ENCODE assay signal across 9 cellular contexts in the genomic region with DNA sequence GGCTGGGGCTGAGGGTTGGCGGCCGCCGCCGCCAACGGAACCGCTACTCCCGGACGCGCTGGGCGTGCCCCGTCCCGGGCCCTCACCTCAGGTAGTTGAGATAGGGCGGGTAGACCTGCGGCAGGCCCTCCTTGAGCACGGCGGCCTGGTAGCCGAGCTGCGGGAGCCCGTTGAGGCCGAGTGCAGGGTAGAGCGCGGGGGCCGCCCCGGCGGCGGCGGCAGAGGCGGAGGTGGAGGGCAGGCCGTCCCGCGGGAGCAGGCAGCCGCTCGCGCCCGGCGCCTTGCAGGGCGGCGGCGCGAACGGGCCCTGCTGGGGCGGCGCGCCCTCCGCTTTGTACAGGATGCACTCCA. TPM values are rescaled to one million over a fixed set of nuclear protein-coding genes. Genes with fewer than 3 reads are reported as not detected.
A peak's percentile ranks its signal among the peaks of the same experiment; 100 is the strongest.
DNase-seq lines count a peak whose midpoint lies in the region; ATAC-seq, FAIRE-seq and TF ChIP-seq lines count a peak whose summit lies in the region.
"Had no signal": no experiment of that assay in that cellular context is flagged by ENCODE, and none has a peak within 500 bp of the region (broad histone marks: within the 10 kb centered on the region; RNA-seq: fewer than 3 reads in every experiment).

No MANE protein-coding gene starts in this region.

- FAIRE-seq in kidney (lab: Jason Lieb, UNC), result no peak

- H3K27ac ChIP-seq in kidney (ENCODE audit: low read depth in 2 of 2, low read length in 2 of 2), result peak overlapping the region; percentile 20 to 48
- peak overlapping the region in 7 of 8 donors; percentile 53 to 82 (median 73) for H3K27ac ChIP-seq in spleen

- H3K9me3 ChIP-seq in kidney (ENCODE audit: control insufficient read depth in 1 of 2, low read length in 2 of 2) (no peaks in the 10 kb centered on the region), spleen (no peaks in the 10 kb centered on the region)

- peak overlapping the region; percentile 19; the same call in 1 of the 2 replicates for H3K4me3 ChIP-seq in HFF-Myc (replicated peaks; ENCODE audit: low read depth, low read length)
- H3K4me3 ChIP-seq in cardiac fibroblast (replicated peaks in 1 of 2; ENCODE audit: low read depth in 2 of 2, low read length in 2 of 2), result peak overlapping the region; percentile 46 to 48
- H3K4me3 ChIP-seq in kidney (ENCODE audit: low read length in 2 of 2), result peak overlapping the region; percentile 63 to 77
- peak overlapping the region; percentile 45 to 73 (median 52) for H3K4me3 ChIP-seq in spleen

- 0 to 2% (median 2%) methylated on average over 1 to 45 of the region's 45 CpGs for WGBS in spleen, 5 donors

- intact Hi-C loops in kidney (cut with DNase I), result no loop called here
- intact Hi-C loops in spleen (cut with DNase I; ENCODE audit: low total_unique reads), result no loop called here

- ATAC-seq in HG03354 (IDR thresholded peaks at IDR 0.05; ENCODE audit: poor library complexity, severe bottlenecking, unreplicated experiment) (no peak), GM19397 (IDR thresholded peaks at IDR 0.05; ENCODE audit: unreplicated experiment) (no peak)

- TF ChIP-seq CTCF in HFF-Myc (IDR thresholded peaks at IDR 0.05; ENCODE audit: low read depth, low read length, missing control alignments) (no peak), cardiac fibroblast (IDR thresholded peaks at IDR 0.05; ENCODE audit: low read depth, low read length) (no peak), kidney (IDR thresholded peaks at IDR 0.05; ENCODE audit: borderline replicate concordance, extremely low read depth, insufficient read depth) (no peak), spleen (IDR thresholded peaks at IDR 0.05 in 8 of 11, conservative IDR thresholded peaks at IDR 0.05 in 3 of 11) (no peak)

- H3K4me1 ChIP-seq in kidney (ENCODE audit: control insufficient read depth in 1 of 2, insufficient read depth in 1 of 2, low read depth in 1 of 2, low read length in 2 of 2) (no peaks in the 10 kb centered on the region), spleen (peaks cover 0 to 26% (median 17%) of the 10 kb centered on the region in 6 donors)

- DNase-seq in HFF-Myc (ENCODE audit: extremely low read depth, low read depth) (no peak), cardiac fibroblast (ENCODE audit: low read depth in 2 of 2) (no peak), kidney (peak; percentile 78), spleen (no peak), NCI-H1092 treated with DMSO at 0.1 percent for 48 hours (lab: John Stamatoyannopoulos, UW) (no peak)
- no peak for DNase-seq in activated CD4-positive, CD25-positive, alpha-beta regulatory T cell treated with anti-CD3 and anti-CD28 coated beads, Interleukin-2, amount 50 U/mL, for 72 hours
- DNase-seq: NCI-H2107 had no signal

- H3K36me3 ChIP-seq in kidney (ENCODE audit: control insufficient read depth in 1 of 2, insufficient read depth in 2 of 2, low read length in 2 of 2), result no peaks in the 10 kb centered on the region
- H3K36me3 ChIP-seq in spleen, result no peaks in the 10 kb centered on the region

- H3K9ac ChIP-seq in kidney (ENCODE audit: low read length in 2 of 2), result peak overlapping the region; percentile 29 to 73

- no peak for TF ChIP-seq POLR2A in spleen (IDR thresholded peaks at IDR 0.05)

- H3K27me3 ChIP-seq in spleen (replicated peaks in 1 of 7), result peaks cover 3 to 64% (median 26%) of the 10 kb centered on the region in 7 donors

RNA-seq across cellular contexts. Expression of a gene that starts 2.3 kb away (rescaled TPM):
- total RNA-seq in kidney (1.3 TPM), spleen (1 to 10 TPM; 1.9 to 7.7 (median 5.2) TPM)
- polyA plus RNA-seq in kidney (ENCODE audit: insufficient read depth, low read depth, low replicate concordance) (0.60 TPM), spleen (under 1 TPM; 0.13 to 0.51 (median 0.20) TPM)

Comparison
In these comparisons a context has a peak if more than half of its experiments do, and no peak if none do; other contexts are left out.
1. H3K4me3 ChIP-seq: peak in every context shown above with its lines; median percentile 70 in kidney; 52 in spleen; 47 in cardiac fibroblast; 19 in HFF-Myc.